In the genomic region with DNA sequence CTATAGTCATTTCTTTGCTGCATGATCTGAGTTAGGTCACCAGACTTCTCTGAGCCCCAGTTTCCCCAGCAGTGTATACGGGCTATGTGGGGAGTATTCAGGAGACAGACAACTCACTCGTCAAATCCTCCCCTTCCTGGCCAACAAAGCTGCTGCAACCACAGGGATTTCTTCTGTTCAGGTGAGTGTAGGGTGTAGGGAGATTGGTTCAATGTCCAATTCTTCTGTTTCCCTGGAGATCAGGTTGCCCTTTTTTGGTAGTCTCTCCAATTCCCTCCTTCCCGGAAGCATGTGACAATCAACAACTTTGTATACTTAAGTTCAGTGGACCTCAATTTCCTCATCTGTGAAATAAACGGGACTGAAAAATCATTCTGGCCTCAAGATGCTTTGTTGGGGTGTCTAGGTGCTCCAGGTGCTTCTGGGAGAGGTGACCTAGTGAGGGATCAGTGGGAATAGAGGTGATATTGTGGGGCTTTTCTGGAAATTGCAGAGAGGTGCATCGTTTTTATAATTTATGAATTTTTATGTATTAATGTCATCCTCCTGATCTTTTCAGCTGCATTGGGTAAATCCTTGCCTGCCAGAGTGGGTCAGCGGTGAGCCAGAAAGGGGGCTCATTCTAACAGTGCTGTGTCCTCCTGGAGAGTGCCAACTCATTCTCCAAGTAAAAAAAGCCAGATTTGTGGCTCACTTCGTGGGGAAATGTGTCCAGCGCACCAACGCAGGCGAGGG, we compare ENCODE assay signal across 8 cellular contexts. TPM values are rescaled to one million over a fixed set of nuclear protein-coding genes. Genes with fewer than 3 reads are reported as not detected.
DNase-seq lines count a peak whose midpoint lies in the region; ATAC-seq and TF ChIP-seq lines count a peak whose summit lies in the region.

No MANE protein-coding gene starts in this region.

- peaks cover 50% of the 10 kb centered on the region for H3K27me3 ChIP-seq in iPS-20b (ENCODE audit: insufficient read depth, low read length)

- peak overlapping the region; percentile 35; the same call in 1 of the 2 replicates for H3K9ac ChIP-seq in iPS-20b (ENCODE audit: low read depth, low read length)

- DNase-seq in activated T-cell treated with anti-CD3 and anti-CD28 coated beads, Interleukin-2, amount 50 U/mL, for 4 hours = no peak
- no peak for DNase-seq in activated T-cell treated with anti-CD3 and anti-CD28 coated beads for 4 hours
- DNase-seq in activated CD8-positive, alpha-beta T cell treated with anti-CD3 and anti-CD28 coated beads for 36 hours = no peak
- DNase-seq in substantia nigra (lab: John Stamatoyannopoulos, UW) = peak in 1 of 49 donors; percentile 15
- no peak for DNase-seq in GM20000 (ENCODE audit: low spot score)

- H3K9me3 Mint-ChIP-seq in activated T-cell treated with anti-CD3 and anti-CD28 coated beads, Interleukin-2, amount 50 U/mL, for 4 hours = no peaks in the 10 kb centered on the region
- H3K9me3 Mint-ChIP-seq in activated CD8-positive, alpha-beta T cell treated with anti-CD3 and anti-CD28 coated beads for 36 hours = no peaks in the 10 kb centered on the region

- POLR2A ChIA-PET in activated CD8-positive, alpha-beta T cell treated with anti-CD3 and anti-CD28 coated beads for 36 hours (lab: Charles Lee) = interaction anchor here (1.0 to 2.5 kb wide), 4 partner anchors 10 to 80 kb away, joined by 3 to 8 read pairs (median 4); no protein-coding TSS in a partner anchor

- peak overlapping the region; percentile 76 for H3K4me3 Mint-ChIP-seq in activated T-cell treated with anti-CD3 and anti-CD28 coated beads, Interleukin-2, amount 50 U/mL, for 4 hours
- peak overlapping the region; percentile 91 for H3K4me3 Mint-ChIP-seq in activated CD8-positive, alpha-beta T cell treated with anti-CD3 and anti-CD28 coated beads for 36 hours

- TF ChIP-seq CTCF in activated CD8-positive, alpha-beta T cell treated with anti-CD3 and anti-CD28 coated beads for 36 hours (IDR thresholded peaks at IDR 0.05) = no peak
- no peak for TF ChIP-seq CTCF in GM20000 (IDR thresholded peaks at IDR 0.05; ENCODE audit: extremely low read depth, missing control alignments)

- H3K36me3 ChIP-seq in iPS-20b (ENCODE audit: insufficient read depth, low read depth, low read length) = no peaks in the 10 kb centered on the region

- H3K27ac ChIP-seq in iPS-20b (ENCODE audit: low read length) = no peak overlapping the region
- H3K27ac ChIP-seq in substantia nigra (ENCODE audit: low read depth, low read length, poor library complexity, severe bottlenecking) = peak overlapping the region; percentile 55

- no peaks in the 10 kb centered on the region for H3K9me3 ChIP-seq in iPS-20b (ENCODE audit: insufficient read depth, low read depth, low read length)

- H3K27me3 Mint-ChIP-seq in activated T-cell treated with anti-CD3 and anti-CD28 coated beads, Interleukin-2, amount 50 U/mL, for 4 hours (ENCODE audit: low read depth) = no peaks in the 10 kb centered on the region
- H3K27me3 Mint-ChIP-seq in activated CD8-positive, alpha-beta T cell treated with anti-CD3 and anti-CD28 coated beads for 36 hours = peaks cover 4% of the 10 kb centered on the region

- H3K36me3 Mint-ChIP-seq in activated T-cell treated with anti-CD3 and anti-CD28 coated beads, Interleukin-2, amount 50 U/mL, for 4 hours (ENCODE audit: insufficient read depth) = no peaks in the 10 kb centered on the region
- peaks cover 16% of the 10 kb centered on the region for H3K36me3 Mint-ChIP-seq in activated CD8-positive, alpha-beta T cell treated with anti-CD3 and anti-CD28 coated beads for 36 hours (ENCODE audit: low read depth)

- CTCF ChIA-PET in activated CD8-positive, alpha-beta T cell treated with anti-CD3 and anti-CD28 coated beads for 36 hours (lab: Charles Lee) = interaction anchor here (1.0 to 6.8 kb wide), 8 partner anchors 13 to 104 kb away, joined by 3 to 36 read pairs (median 4); no protein-coding TSS in a partner anchor

- intact Hi-C loops in activated CD8-positive, alpha-beta T cell treated with anti-CD3 and anti-CD28 coated beads for 36 hours (cut with micrococcal nuclease) = no loop called here

- H3K27ac Mint-ChIP-seq in activated CD8-positive, alpha-beta T cell treated with anti-CD3 and anti-CD28 coated beads for 36 hours = peak overlapping the region; percentile 36

- no peak for ATAC-seq in activated T-cell treated with anti-CD3 and anti-CD28 coated beads, Interleukin-2, amount 50 U/mL, for 4 hours
- no peak for ATAC-seq in activated CD8-positive, alpha-beta T cell treated with anti-CD3 and anti-CD28 coated beads for 36 hours
- ATAC-seq in HG03196 (IDR thresholded peaks at IDR 0.05; ENCODE audit: unreplicated experiment) = no peak
- ATAC-seq in HG02571 (IDR thresholded peaks at IDR 0.05; ENCODE audit: unreplicated experiment) = no peak

- H3K4me3 ChIP-seq in iPS-20b (ENCODE audit: low read length) = peak overlapping the region; percentile 61; the same call in 1 of the 2 replicates

- H3K4me1 ChIP-seq in iPS-20b (ENCODE audit: insufficient read depth, low read length) = peaks cover 21% of the 10 kb centered on the region

- peaks cover 38% of the 10 kb centered on the region for H3K4me1 Mint-ChIP-seq in activated T-cell treated with anti-CD3 and anti-CD28 coated beads, Interleukin-2, amount 50 U/mL, for 4 hours (ENCODE audit: low read depth)
- H3K4me1 Mint-ChIP-seq in activated CD8-positive, alpha-beta T cell treated with anti-CD3 and anti-CD28 coated beads for 36 hours (ENCODE audit: low read depth) = peaks cover 44% of the 10 kb centered on the region

RNA-seq across cellular contexts. Expression of a gene that starts 0.6 kb away (rescaled TPM):
- total RNA-seq in activated T-cell treated with anti-CD3 and anti-CD28 coated beads, Interleukin-2, amount 50 U/mL, for 4 hours = 10 to 100 TPM; 23.2 to 42.0 (median 28.3) TPM
- total RNA-seq in activated CD8-positive, alpha-beta T cell treated with anti-CD3 and anti-CD28 coated beads for 36 hours = 10 to 100 TPM; 42.3 to 47.4 TPM

RNA-seq across cellular contexts. Expression of a gene that starts 19.7 kb away (rescaled TPM):
- under 1 TPM in 2 of 3 donors, not detected in 1; 0.05 TPM for total RNA-seq in activated T-cell treated with anti-CD3 and anti-CD28 coated beads, Interleukin-2, amount 50 U/mL, for 4 hours
- under 1 TPM in 1 of 2 experiments, not detected in 1; 0.07 TPM for total RNA-seq in activated CD8-positive, alpha-beta T cell treated with anti-CD3 and anti-CD28 coated beads for 36 hours
